In genomic region chr18:55265916-55266488, GRCh38 we compare ENCODE assay signal across 10 cellular contexts.
DNase-seq lines count a peak whose midpoint lies in the region; ATAC-seq and TF ChIP-seq lines count a peak whose summit lies in the region.
"Had no signal": no experiment of that assay in that cellular context is flagged by ENCODE, and none has a peak within 500 bp of the region (broad histone marks: within the 10 kb centered on the region; RNA-seq: fewer than 3 reads in every experiment).

No MANE protein-coding gene starts in this region.

- peaks cover 68% of the 10 kb centered on the region for H3K4me1 ChIP-seq in OCI-LY3 (ENCODE audit: low read length)

- peak overlapping the region; percentile 72 for H3K9ac ChIP-seq in OCI-LY3 (ENCODE audit: low read length)

- H4K20me1 ChIP-seq in OCI-LY3 (ENCODE audit: insufficient read depth, low read length), result no peaks in the 10 kb centered on the region; the same call in 1 of the 2 replicates

- H3K27me3 ChIP-seq in OCI-LY3 (ENCODE audit: low read depth, low read length), result no peaks in the 10 kb centered on the region

- peak; percentile 45 for DNase-seq in kidney tubule cell (ENCODE audit: low spot score)
- DNase-seq in NK-92 treated with Interleukin-12 subunit alpha and Interleukin-12 subunit beta, amount 100 ng/mL, for 24 hours (lab: John Stamatoyannopoulos, UW), result no peak
- DNase-seq in activated effector memory CD4-positive, alpha-beta T cell treated with Interleukin-2 at 50 U/mL for 16 hours, result no peak
- DNase-seq in NCI-H446 (lab: John Stamatoyannopoulos, UW), result no peak
- DNase-seq: activated naive CD8-positive, alpha-beta T cell treated with anti-CD3 and anti-CD28 coated beads, Interleukin-2, amount 10 ng/mL, durations not matched to agents 7 days and 5 days; small intestine had no signal

- H3K4me3 ChIP-seq in OCI-LY3 (ENCODE audit: low read length), result peak overlapping the region; percentile 18; the same call in 1 of the 2 replicates

- TF ChIP-seq CTCF in OCI-LY3 (IDR thresholded peaks at IDR 0.05; ENCODE audit: low read depth, low read length), result peak; percentile 24; the same call in 1 of the 2 replicates

- peak overlapping the region; percentile 60 for H3K4me2 ChIP-seq in OCI-LY3 (ENCODE audit: low read length)

- peak; percentile 66 for ATAC-seq in GM18907 (IDR thresholded peaks at IDR 0.05; ENCODE audit: unreplicated experiment)
- ATAC-seq in HG02678 (IDR thresholded peaks at IDR 0.05; ENCODE audit: unreplicated experiment), result peak; percentile 44
- ATAC-seq in GM19035 (IDR thresholded peaks at IDR 0.05; ENCODE audit: unreplicated experiment), result no peak

- peaks cover 78% of the 10 kb centered on the region for H3K36me3 ChIP-seq in OCI-LY3 (replicated peaks; ENCODE audit: low read depth, low read length)

- peaks cover 76% of the 10 kb centered on the region for H3K79me2 ChIP-seq in OCI-LY3 (ENCODE audit: low read length)

- H3K9me3 ChIP-seq in OCI-LY3 (ENCODE audit: insufficient read depth, low read length), result no peaks in the 10 kb centered on the region

- H2AFZ ChIP-seq in OCI-LY3 (ENCODE audit: low read depth, low read length), result no peak overlapping the region

- H3K27ac ChIP-seq in OCI-LY3 (ENCODE audit: low read length), result peak overlapping the region; percentile 92
